8 cellular contexts compared by ENCODE assay signal in genomic region chr6:51959744-51960383, GRCh38.
DNase-seq lines count a peak whose midpoint lies in the region; ATAC-seq, FAIRE-seq and TF ChIP-seq lines count a peak whose summit lies in the region.

No MANE protein-coding gene starts in this region.

- H4K20me1 ChIP-seq in KMS-11 (ENCODE audit: insufficient read depth) = no peaks in the 10 kb centered on the region

- H3K36me3 ChIP-seq in KMS-11 (ENCODE audit: insufficient read depth) = no peaks in the 10 kb centered on the region
- no peaks in the 10 kb centered on the region for H3K36me3 ChIP-seq in Panc1 (ENCODE audit: control insufficient read depth, insufficient read depth, low read length)
- H3K36me3 ChIP-seq in bronchial epithelial cell (ENCODE audit: control insufficient read depth, insufficient read depth, low read length) = no peaks in the 10 kb centered on the region

- no peaks in the 10 kb centered on the region for H3K4me1 Mint-ChIP-seq in activated CD4-positive, alpha-beta T cell treated with anti-CD3 and anti-CD28 coated beads for 36 hours

- H3K27me3 ChIP-seq in KMS-11 (ENCODE audit: insufficient read depth, low read depth) = no peaks in the 10 kb centered on the region
- no peaks in the 10 kb centered on the region for H3K27me3 ChIP-seq in Panc1 (ENCODE audit: control insufficient read depth, insufficient read depth, low read length)
- H3K27me3 ChIP-seq in bronchial epithelial cell (ENCODE audit: control insufficient read depth, insufficient read depth, low read length) = no peaks in the 10 kb centered on the region

- intact Hi-C loops in activated CD4-positive, alpha-beta T cell treated with anti-CD3 and anti-CD28 coated beads for 36 hours (cut with DNase I, micrococcal nuclease) = loop anchor here (1.0 kb wide), 2 partner anchors 105 to 1144 kb away; no protein-coding TSS in a partner anchor
- intact Hi-C loops in Panc1 (cut with micrococcal nuclease; ENCODE audit: unreplicated experiment) = loop anchor here (2.0 to 5.0 kb wide), 2 partner anchors 105 to 1143 kb away; partner anchors contain the start of gene TFAP2B
- intact Hi-C loops in left colon (cut with DNase I, micrococcal nuclease) = no loop called here

- H3K4me1 ChIP-seq in KMS-11 (ENCODE audit: low read depth, poor library complexity, severe bottlenecking) (peaks cover 14% of the 10 kb centered on the region), Panc1 (ENCODE audit: control insufficient read depth, insufficient read depth, low read length) (no peaks in the 10 kb centered on the region)

- H3K27me3 Mint-ChIP-seq in activated CD4-positive, alpha-beta T cell treated with anti-CD3 and anti-CD28 coated beads for 36 hours = peaks cover 5% of the 10 kb centered on the region

- no peak overlapping the region for H3K4me3 ChIP-seq in KMS-11 (IDR thresholded peaks at IDR 0.05; ENCODE audit: insufficient read depth, low read depth, low read length)
- no peak overlapping the region for H3K4me3 ChIP-seq in Panc1 (ENCODE audit: low read depth in 2 of 2, low read length in 2 of 2)
- H3K4me3 ChIP-seq in bronchial epithelial cell (ENCODE audit: low read depth, low read length) = no peak overlapping the region

- H3K9me3 ChIP-seq in Panc1 (ENCODE audit: control insufficient read depth, insufficient read depth, low read depth, low read length) = no peaks in the 10 kb centered on the region

- POLR2A ChIA-PET in activated CD4-positive, alpha-beta T cell treated with anti-CD3 and anti-CD28 coated beads for 36 hours (lab: Charles Lee) = interaction anchor here (0.6 kb wide), 1 partner anchor 299 kb away, joined by 4 read pairs; no protein-coding TSS in a partner anchor
- POLR2A ChIA-PET in Panc1 (lab: Charles Lee) = no interaction called here

- H3K36me3 Mint-ChIP-seq in activated CD4-positive, alpha-beta T cell treated with anti-CD3 and anti-CD28 coated beads for 36 hours (ENCODE audit: low read depth) = no peaks in the 10 kb centered on the region

- no peak overlapping the region for H2AFZ ChIP-seq in KMS-11 (ENCODE audit: low read depth)

- no TSS peak for BruUV-seq in Panc1 (replicated peaks; lab: Mats Ljungman, UMichigan)

- no peaks in the 10 kb centered on the region for H3K79me2 ChIP-seq in KMS-11 (ENCODE audit: insufficient read depth, low read depth)

- no peak overlapping the region for H3K4me3 Mint-ChIP-seq in activated CD4-positive, alpha-beta T cell treated with anti-CD3 and anti-CD28 coated beads for 36 hours

- FAIRE-seq in bronchial epithelial cell (lab: Jason Lieb, UNC) = no peak

- no peaks in the 10 kb centered on the region for H3K9me3 Mint-ChIP-seq in activated CD4-positive, alpha-beta T cell treated with anti-CD3 and anti-CD28 coated beads for 36 hours (ENCODE audit: low read depth)

- H3K4me2 ChIP-seq in KMS-11 = no peak overlapping the region

- peak; percentile 78 for DNase-seq in activated CD4-positive, alpha-beta T cell treated with anti-CD3 and anti-CD28 coated beads for 36 hours
- no peak for DNase-seq in activated CD4-positive, alpha-beta T cell treated with anti-CD3 and anti-CD28 coated beads, Interleukin-2, amount 50 U/mL, for 4 hours
- DNase-seq in Panc1 (ENCODE audit: low read depth, low spot score) = peak; percentile 58
- peak; percentile 69 for DNase-seq in bronchial epithelial cell (ENCODE audit: low read depth)
- peak; percentile 42 to 78 for DNase-seq in left colon
- peak; percentile 1 for DNase-seq in stimulated activated CD8-positive, alpha-beta memory T cell treated with anti-CD3 and anti-CD28 coated beads, Interleukin-4, amount 100 ng/mL, for 24 hours (ENCODE audit: low read depth)

- no peak for ATAC-seq in activated CD4-positive, alpha-beta T cell treated with anti-CD3 and anti-CD28 coated beads for 36 hours
- ATAC-seq in GM21723 (IDR thresholded peaks at IDR 0.05; ENCODE audit: unreplicated experiment) (peak; percentile 89), Panc1 (peak; percentile 86), left colon (peak; percentile 60)

- H3K27ac ChIP-seq in KMS-11 (no peak overlapping the region), Panc1 (ENCODE audit: low read length) (no peak overlapping the region)

- in situ Hi-C loops in Panc1 (cut with HindIII; ENCODE audit: low pct_unique_long_range_greater_than_20kb, low sequenced_read_pairs) = no loop called here

- TF ChIP-seq CTCF in KMS-11 (conservative IDR thresholded peaks at IDR 0.05; ENCODE audit: low read depth, low read length) (peak; percentile 84), Panc1 (IDR thresholded peaks at IDR 0.05) (peak; percentile 90), bronchial epithelial cell (IDR thresholded peaks at IDR 0.05; ENCODE audit: insufficient read depth, low read length, severe bottlenecking) (peak; percentile 91)

- CTCF ChIA-PET in activated CD4-positive, alpha-beta T cell treated with anti-CD3 and anti-CD28 coated beads for 36 hours (lab: Charles Lee) = interaction anchor here (0.6 to 1.4 kb wide), 9 partner anchors 8 to 1953 kb away, joined by 3 to 8 read pairs (median 3); no protein-coding TSS in a partner anchor
- CTCF ChIA-PET in Panc1 (lab: Charles Lee) = interaction anchor here (0.6 kb wide), 2 partner anchors 39 to 112 kb away, joined by 3 to 5 read pairs; no protein-coding TSS in a partner anchor

- H3K27ac Mint-ChIP-seq in activated CD4-positive, alpha-beta T cell treated with anti-CD3 and anti-CD28 coated beads for 36 hours = no peak overlapping the region

- H3K9ac ChIP-seq in KMS-11 = no peak overlapping the region

Comparison
In these comparisons a context has a peak if more than half of its experiments do, and no peak if none do; other contexts are left out.
1. DNase-seq: peak in activated CD4-positive, alpha-beta T cell treated with anti-CD3 and anti-CD28 coated beads for 36 hours (single experiment), Panc1 (single experiment), bronchial epithelial cell (single experiment), left colon (2 of 2) and stimulated activated CD8-positive, alpha-beta memory T cell treated with anti-CD3 and anti-CD28 coated beads, Interleukin-4, amount 100 ng/mL, for 24 hours (single experiment); none in activated CD4-positive, alpha-beta T cell treated with anti-CD3 and anti-CD28 coated beads, Interleukin-2, amount 50 U/mL, for 4 hours (0 of 2).
2. intact Hi-C loops: an anchor here in activated CD4-positive, alpha-beta T cell treated with anti-CD3 and anti-CD28 coated beads for 36 hours (1.0 kb wide) and Panc1 (2.0 to 5.0 kb wide); none called in left colon.
3. Peak in every context shown above with its lines, with median percentiles within 50 percentile points of each other: CTCF ChIP-seq.